1 cellular context compared by ENCODE assay signal in genomic region chr16:69311115-69311532, GRCh38.
A peak's percentile ranks its signal among the peaks of the same experiment; 100 is the strongest.
TF ChIP-seq lines count a peak whose summit lies in the region.

VPS4A (plus strand) TSS chr16:69311350; CDS start chr16:69311512, 162 bp downstream.

TF ChIP-seq in HepG2, 621 proteins besides CTCF, POLR2A, EP300 and RAD21 (continued from another document and continues in another):
- TF ChIP-seq PATZ1 (CRISPR knock-in tag; IDR thresholded peaks at IDR 0.05): peak; percentile 31; the same call in 1 of the 2 replicates
- no peak for TF ChIP-seq TSC22D2 (CRISPR knock-in tag; IDR thresholded peaks at IDR 0.05; ENCODE audit: borderline replicate concordance)
- peak; percentile 71 for TF ChIP-seq ZNF768 (CRISPR knock-in tag; IDR thresholded peaks at IDR 0.05)
- no peak for TF ChIP-seq DBP (CRISPR knock-in tag; IDR thresholded peaks at IDR 0.05; ENCODE audit: not compliant biosample characterization)
- TF ChIP-seq TBX3 (IDR thresholded peaks at IDR 0.05; ENCODE audit: borderline replicate concordance): no peak
- no peak for TF ChIP-seq TCF12 (IDR thresholded peaks at IDR 0.05)
- no peak for TF ChIP-seq TCF12 (CRISPR knock-in tag; IDR thresholded peaks at IDR 0.05)
- no peak; the same call in 1 of the 2 replicates for TF ChIP-seq TOE1 (CRISPR knock-in tag; IDR thresholded peaks at IDR 0.05)
- no peak for TF ChIP-seq MIXL1 (CRISPR knock-in tag; IDR thresholded peaks at IDR 0.05)
- TF ChIP-seq REXO4 (CRISPR knock-in tag; IDR thresholded peaks at IDR 0.05; ENCODE audit: borderline replicate concordance): no peak
- TF ChIP-seq HNRNPK (IDR thresholded peaks at IDR 0.05; ENCODE audit: low read depth, low read length, poor library complexity, severe bottlenecking): peak; percentile 83
- no peak for TF ChIP-seq MATR3 (CRISPR knock-in tag; IDR thresholded peaks at IDR 0.05)
- 0 out of 2 replicates have a peak, but pooled peaks have one; percentile 14 for TF ChIP-seq RERE (CRISPR knock-in tag; IDR thresholded peaks at IDR 0.05; ENCODE audit: low read depth)
- no peak for TF ChIP-seq THAP8 (CRISPR knock-in tag; IDR thresholded peaks at IDR 0.05; ENCODE audit: borderline replicate concordance)
- TF ChIP-seq ATF1 (CRISPR knock-in tag; IDR thresholded peaks at IDR 0.05): no peak
- TF ChIP-seq ZNF468 (CRISPR knock-in tag; IDR thresholded peaks at IDR 0.05): no peak
- no peak for TF ChIP-seq HIC2 (CRISPR knock-in tag; IDR thresholded peaks at IDR 0.05; ENCODE audit: low read depth)
- peak; percentile 45; the same call in 1 of the 2 replicates for TF ChIP-seq TGIF2 (CRISPR knock-in tag; IDR thresholded peaks at IDR 0.05)
- TF ChIP-seq ZNF766 (CRISPR knock-in tag; IDR thresholded peaks at IDR 0.05; ENCODE audit: borderline replicate concordance): peak; percentile 74; the same call in 1 of the 2 replicates
- TF ChIP-seq ZNF547 (CRISPR knock-in tag; IDR thresholded peaks at IDR 0.05): peak; percentile 79
- no peak for TF ChIP-seq SCMH1 (CRISPR knock-in tag; IDR thresholded peaks at IDR 0.05; ENCODE audit: borderline replicate concordance)
- TF ChIP-seq ZNF451 (CRISPR knock-in tag; IDR thresholded peaks at IDR 0.05): peak; percentile 67
- 0 out of 2 replicates have a peak, but pooled peaks have one; percentile 23 for TF ChIP-seq ZNF792 (CRISPR knock-in tag; IDR thresholded peaks at IDR 0.05)
- 0 out of 2 replicates have a peak, but pooled peaks have one; percentile 82 for TF ChIP-seq ZNF672 (CRISPR knock-in tag; IDR thresholded peaks at IDR 0.05)
- TF ChIP-seq BATF2 (CRISPR knock-in tag; IDR thresholded peaks at IDR 0.05): no peak
- no peak for TF ChIP-seq ZNF224 (CRISPR knock-in tag; IDR thresholded peaks at IDR 0.05)
- TF ChIP-seq SPEN (CRISPR knock-in tag; IDR thresholded peaks at IDR 0.05; ENCODE audit: low read depth): peak; percentile 89
- TF ChIP-seq POGK (CRISPR knock-in tag; conservative IDR thresholded peaks at IDR 0.05): peak; percentile 89
- TF ChIP-seq ZNF260 (CRISPR knock-in tag; IDR thresholded peaks at IDR 0.05; ENCODE audit: borderline replicate concordance, low read depth): no peak
- TF ChIP-seq ZGPAT (CRISPR knock-in tag; IDR thresholded peaks at IDR 0.05): no peak
- TF ChIP-seq ZNF704 (CRISPR knock-in tag; IDR thresholded peaks at IDR 0.05; ENCODE audit: borderline replicate concordance): no peak
- 0 out of 2 replicates have a peak, but pooled peaks have one; percentile 45 for TF ChIP-seq TERF1 (CRISPR knock-in tag; IDR thresholded peaks at IDR 0.05)
- no peak for TF ChIP-seq ZBTB7A (CRISPR knock-in tag; IDR thresholded peaks at IDR 0.05)
- no peak for TF ChIP-seq ZNF432 (CRISPR knock-in tag; IDR thresholded peaks at IDR 0.05; ENCODE audit: borderline replicate concordance)
- TF ChIP-seq GMEB2 (CRISPR knock-in tag; IDR thresholded peaks at IDR 0.05; ENCODE audit: low read depth): no peak
- peak; percentile 87; the same call in 1 of the 2 replicates for TF ChIP-seq MEIS2 (CRISPR knock-in tag; IDR thresholded peaks at IDR 0.05)
- TF ChIP-seq SIN3A (IDR thresholded peaks at IDR 0.05; ENCODE audit: borderline replicate concordance, low read depth, low read length): peak; percentile 82; the same call in 1 of the 2 replicates
- 0 out of 2 replicates have a peak, but pooled peaks have one; percentile 75 for TF ChIP-seq ZNF567 (CRISPR knock-in tag; IDR thresholded peaks at IDR 0.05; ENCODE audit: borderline replicate concordance)
- peak; percentile 53; the same call in 1 of the 2 replicates for TF ChIP-seq PHF21A (CRISPR knock-in tag; IDR thresholded peaks at IDR 0.05)
- TF ChIP-seq ZKSCAN5 (CRISPR knock-in tag; IDR thresholded peaks at IDR 0.05): no peak
- TF ChIP-seq ZC3H4 (CRISPR knock-in tag; IDR thresholded peaks at IDR 0.05; ENCODE audit: borderline replicate concordance): no peak; the same call in 1 of the 2 replicates
- no peak for TF ChIP-seq NFIC (IDR thresholded peaks at IDR 0.05; ENCODE audit: low read length)
- TF ChIP-seq ZBTB20 (CRISPR knock-in tag; IDR thresholded peaks at IDR 0.05; ENCODE audit: borderline replicate concordance, low read depth): no peak
- TF ChIP-seq ASH2L (IDR thresholded peaks at IDR 0.05; ENCODE audit: insufficient read length, low read depth, low read length): no peak
- TF ChIP-seq SRSF9 (IDR thresholded peaks at IDR 0.05; ENCODE audit: borderline replicate concordance, insufficient read depth, low read depth, low read length, poor library complexity, severe bottlenecking): no peak
